In genomic region chr3:12972791-12973702, GRCh38 we compare ENCODE assay signal across 17 cellular contexts.
A peak's percentile ranks its signal among the peaks of the same experiment; 100 is the strongest.
DNase-seq lines count a peak whose midpoint lies in the region; ATAC-seq, FAIRE-seq and TF ChIP-seq lines count a peak whose summit lies in the region.
"Had no signal": no experiment of that assay in that cellular context is flagged by ENCODE, and none has a peak within 500 bp of the region (broad histone marks: within the 10 kb centered on the region; RNA-seq: fewer than 3 reads in every experiment).

No MANE protein-coding gene starts in this region.

- intact Hi-C loops in right lobe of liver (cut with DNase I) (no loop called here), HepG2 (cut with micrococcal nuclease; ENCODE audit: unreplicated experiment) (no loop called here), kidney (cut with DNase I) (no loop called here), dorsolateral prefrontal cortex (cut with DNase I) (no loop called here)

- H3K27ac Mint-ChIP-seq in T-cell (peak overlapping the region; percentile 34 to 41), neural progenitor cell (no peak overlapping the region)
- H3K27ac Mint-ChIP-seq: CD4-positive, alpha-beta T cell; H9 had no signal

- H3K36me3 ChIP-seq in right lobe of liver (no peaks in the 10 kb centered on the region), HepG2 (replicated peaks in 1 of 2; ENCODE audit: control insufficient read depth in 1 of 2, insufficient read depth in 2 of 2, low read length in 2 of 2) (no peaks in the 10 kb centered on the region; a peak in 1 of 5 replicates), kidney (ENCODE audit: control insufficient read depth in 1 of 2, insufficient read depth in 2 of 2, low read length in 2 of 2) (no peaks in the 10 kb centered on the region), neural progenitor cell (no peaks in the 10 kb centered on the region)

- H3K27me3 Mint-ChIP-seq in T-cell, result no peaks in the 10 kb centered on the region
- H3K27me3 Mint-ChIP-seq in neural progenitor cell (ENCODE audit: insufficient read depth, low read depth), result peaks cover 8% of the 10 kb centered on the region
- H3K27me3 Mint-ChIP-seq: CD4-positive, alpha-beta T cell had no signal

- H3K4me3 ChIP-seq in right lobe of liver (no peak overlapping the region), HepG2 (replicated peaks in 1 of 3; ENCODE audit: insufficient read depth in 1 of 3, low read depth in 2 of 3, low read length in 3 of 3) (no peak overlapping the region), kidney (ENCODE audit: low read length in 2 of 2) (no peak overlapping the region), dorsolateral prefrontal cortex (no peak overlapping the region), neural progenitor cell (no peak overlapping the region)

- TF ChIP-seq CTCF in right lobe of liver (IDR thresholded peaks at IDR 0.05) (no peak), HepG2 (CRISPR knock-in tag; IDR thresholded peaks at IDR 0.05) (no peak), kidney (IDR thresholded peaks at IDR 0.05; ENCODE audit: borderline replicate concordance, extremely low read depth, insufficient read depth) (no peak), dorsolateral prefrontal cortex (IDR thresholded peaks at IDR 0.05 in 54 of 56, conservative IDR thresholded peaks at IDR 0.05 in 2 of 56; ENCODE audit: low read depth in 1 of 56, partially characterized antibody in 56 of 56) (no peak), neural progenitor cell (IDR thresholded peaks at IDR 0.05) (no peak)

- H3K4me1 Mint-ChIP-seq in T-cell, result peaks cover 57 to 67% (median 63%) of the 10 kb centered on the region in 3 donors
- peaks cover 38% of the 10 kb centered on the region for H3K4me1 Mint-ChIP-seq in neural progenitor cell

- H3K36me3 Mint-ChIP-seq in T-cell, result peaks cover 13% of the 10 kb centered on the region
- no peaks in the 10 kb centered on the region for H3K36me3 Mint-ChIP-seq in neural progenitor cell

- peaks cover 12% of the 10 kb centered on the region for H3F3A ChIP-seq in neural progenitor cell (ENCODE audit: low read depth)

- no peak for FAIRE-seq in HepG2 (lab: Jason Lieb, UNC)
- no peak for FAIRE-seq in kidney (lab: Jason Lieb, UNC)
- FAIRE-seq: D721Med had no signal

- TF ChIP-seq EP300 in HepG2 (IDR thresholded peaks at IDR 0.05; ENCODE audit: low read depth in 2 of 2, low read length in 2 of 2) (no peak), HepG2 (CRISPR knock-in tag; IDR thresholded peaks at IDR 0.05; ENCODE audit: borderline replicate concordance) (no peak)

- H3K4me1 ChIP-seq in right lobe of liver, result peaks cover 0 to 12% (median 6%) of the 10 kb centered on the region in 4 donors
- H3K4me1 ChIP-seq in HepG2 (ENCODE audit: insufficient read depth, low read length), result peaks cover 49% of the 10 kb centered on the region
- peaks cover 2 to 7% of the 10 kb centered on the region in 2 donors for H3K4me1 ChIP-seq in kidney (ENCODE audit: control insufficient read depth in 1 of 2, insufficient read depth in 1 of 2, low read depth in 1 of 2, low read length in 2 of 2)
- H3K4me1 ChIP-seq in neural progenitor cell, result peaks cover 16% of the 10 kb centered on the region

- in situ Hi-C loops in HepG2 (cut with HindIII; ENCODE audit: extremely low pct_ligation_motif_present, low pct_unique_long_range_greater_than_20kb), result no loop called here

- H3K79me2 ChIP-seq in HepG2 (ENCODE audit: insufficient read depth, low read length), result peaks cover 3% of the 10 kb centered on the region
- no peaks in the 10 kb centered on the region for H3K79me2 ChIP-seq in neural progenitor cell (ENCODE audit: low read depth)

- H3K4me3 Mint-ChIP-seq in T-cell (no peak overlapping the region), neural progenitor cell (no peak overlapping the region)
- H3K4me3 Mint-ChIP-seq: CD4-positive, alpha-beta T cell; H9 had no signal

- WGBS in right lobe of liver (ENCODE audit: insufficient coverage, low coverage, low lambda C conversion rate, missing lambda C conversion rate), result 87% methylated on average over 8 of the region's 10 CpGs
- 82% methylated on average over 10 of the region's 10 CpGs for WGBS in HepG2 (ENCODE audit: low lambda C conversion rate)

- TF ChIP-seq POLR2A in right lobe of liver (IDR thresholded peaks at IDR 0.05) (no peak), HepG2 (IDR thresholded peaks at IDR 0.05; ENCODE audit: insufficient read depth in 1 of 2, low read depth in 2 of 2, low read length in 2 of 2) (no peak)

- H4K20me1 ChIP-seq in HepG2 (ENCODE audit: insufficient read depth, low read length), result no peaks in the 10 kb centered on the region
- H4K20me1 ChIP-seq in neural progenitor cell (ENCODE audit: low read depth), result peaks cover 10% of the 10 kb centered on the region

- H3K9me3 Mint-ChIP-seq in T-cell (no peaks in the 10 kb centered on the region), neural progenitor cell (no peaks in the 10 kb centered on the region)
- H3K9me3 Mint-ChIP-seq: CD4-positive, alpha-beta T cell; H9 had no signal

- H3K9me3 ChIP-seq in right lobe of liver (no peaks in the 10 kb centered on the region), HepG2 (ENCODE audit: low read length) (no peaks in the 10 kb centered on the region), kidney (ENCODE audit: control insufficient read depth in 1 of 2, low read length in 2 of 2) (no peaks in the 10 kb centered on the region), neural progenitor cell (ENCODE audit: low read depth) (no peaks in the 10 kb centered on the region)

- H2AFZ ChIP-seq in HepG2 (ENCODE audit: low read length) (no peak overlapping the region), neural progenitor cell (replicated peaks) (no peak overlapping the region)

- TF ChIP-seq RAD21 in HepG2 (CRISPR knock-in tag; IDR thresholded peaks at IDR 0.05), result no peak

- H3K9ac ChIP-seq in HepG2 (ENCODE audit: insufficient read depth, low read depth, low read length) (no peak overlapping the region), kidney (ENCODE audit: low read length in 2 of 2) (no peak overlapping the region), neural progenitor cell (no peak overlapping the region)

- no peak overlapping the region for H3K4me2 ChIP-seq in HepG2 (ENCODE audit: low read depth, low read length)
- no peak overlapping the region for H3K4me2 ChIP-seq in neural progenitor cell

- DNase-seq in right lobe of liver, result peak in 2 of 3 donors; percentile 5 to 33
- no peak for DNase-seq in HepG2 (ENCODE audit: low spot score)
- no peak for DNase-seq in T-cell
- peak; percentile 30 for DNase-seq in kidney
- DNase-seq in dorsolateral prefrontal cortex, result no peak
- DNase-seq in neural progenitor cell (ENCODE audit: low spot score), result no peak
- DNase-seq in activated CD4-positive, CD25-positive, alpha-beta regulatory T cell (lab: John Stamatoyannopoulos, UW), result no peak
- DNase-seq: AML-193; CD4-positive, alpha-beta T cell; GF-D8; H9; NCI-H1105; NCI-H187; NCI-H2171; NCI-H774 had no signal

- H3K27me3 ChIP-seq in right lobe of liver (no peaks in the 10 kb centered on the region), HepG2 (ENCODE audit: control insufficient read depth in 1 of 2, insufficient read depth in 2 of 2, low read length in 2 of 2) (no peaks in the 10 kb centered on the region), dorsolateral prefrontal cortex (no peaks in the 10 kb centered on the region), neural progenitor cell (peaks cover 6% of the 10 kb centered on the region)

- no TSS peak for BruUV-seq in HepG2 (replicated peaks; lab: Mats Ljungman, UMichigan)

- no peak for ATAC-seq in right lobe of liver
- no peak for ATAC-seq in HepG2
- no peak for ATAC-seq in T-cell (replicated peaks in 1 of 4)
- no peak for ATAC-seq in GM18502 (IDR thresholded peaks at IDR 0.05; ENCODE audit: poor library complexity, unreplicated experiment)

- POLR2A ChIA-PET in HepG2 (lab: Yijun Ruan, JAX), result interaction anchor here (1.0 kb wide), 1 partner anchor 8 kb away, joined by 3 read pairs; no protein-coding TSS in a partner anchor
- POLR2A ChIA-PET in T-cell (lab: Charles Lee), result no interaction called here

- no peak overlapping the region for H3K27ac ChIP-seq in right lobe of liver
- H3K27ac ChIP-seq in HepG2 (ENCODE audit: extremely low read length, insufficient read depth, low read length), result no peak overlapping the region
- H3K27ac ChIP-seq in kidney (ENCODE audit: low read depth in 2 of 2, low read length in 2 of 2), result no peak overlapping the region
- H3K27ac ChIP-seq in dorsolateral prefrontal cortex, result no peak overlapping the region
- no peak overlapping the region for H3K27ac ChIP-seq in neural progenitor cell

- CTCF ChIA-PET in HepG2 (lab: Yijun Ruan, JAX; ENCODE audit: low intra/inter-chr PET ratio, low total read pairs), result no interaction called here
- CTCF ChIA-PET in T-cell (lab: Charles Lee), result interaction anchor here in 1 of 2 donors (0.7 to 1.4 kb wide), 3 partner anchors 9 to 22 kb away, joined by 3 read pairs; no protein-coding TSS in a partner anchor

TF ChIP-seq in HepG2, 621 proteins besides CTCF, POLR2A, EP300 and RAD21 (continues in another document):
- TF ChIP-seq, protein P1, sequence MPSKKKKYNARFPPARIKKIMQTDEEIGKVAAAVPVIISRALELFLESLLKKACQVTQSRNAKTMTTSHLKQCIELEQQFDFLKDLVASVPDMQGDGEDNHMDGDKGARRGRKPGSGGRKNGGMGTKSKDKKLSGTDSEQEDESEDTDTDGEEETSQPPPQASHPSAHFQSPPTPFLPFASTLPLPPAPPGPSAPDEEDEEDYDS (CRISPR knock-in tag; IDR thresholded peaks at IDR 0.05), result no peak
- no peak for TF ChIP-seq ZKSCAN1 (IDR thresholded peaks at IDR 0.05; ENCODE audit: low read length)
- no peak for TF ChIP-seq RCOR2 (CRISPR knock-in tag; IDR thresholded peaks at IDR 0.05)
- no peak for TF ChIP-seq ZSCAN31 (CRISPR knock-in tag; IDR thresholded peaks at IDR 0.05; ENCODE audit: low read depth)
- no peak for TF ChIP-seq PHF8 (CRISPR knock-in tag; IDR thresholded peaks at IDR 0.05)
- TF ChIP-seq, protein P2, sequence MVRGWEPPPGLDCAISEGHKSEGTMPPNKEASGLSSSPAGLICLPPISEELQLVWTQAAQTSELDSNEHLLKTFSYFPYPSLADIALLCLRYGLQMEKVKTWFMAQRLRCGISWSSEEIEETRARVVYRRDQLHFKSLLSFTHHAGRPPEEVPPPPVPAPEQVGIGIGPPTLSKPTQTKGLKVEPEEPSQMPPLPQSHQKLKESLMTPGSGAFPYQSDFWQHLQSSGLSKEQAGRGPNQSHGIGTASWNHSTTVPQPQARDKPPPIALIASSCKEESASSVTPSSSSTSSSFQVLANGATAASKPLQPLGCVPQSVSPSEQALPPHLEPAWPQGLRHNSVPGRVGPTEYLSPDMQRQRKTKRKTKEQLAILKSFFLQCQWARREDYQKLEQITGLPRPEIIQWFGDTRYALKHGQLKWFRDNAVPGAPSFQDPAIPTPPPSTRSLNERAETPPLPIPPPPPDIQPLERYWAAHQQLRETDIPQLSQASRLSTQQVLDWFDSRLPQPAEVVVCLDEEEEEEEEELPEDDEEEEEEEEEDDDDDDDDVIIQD (CRISPR knock-in tag; IDR thresholded peaks at IDR 0.05; ENCODE audit: low read depth), result no peak
- no peak for TF ChIP-seq RFX1 (IDR thresholded peaks at IDR 0.05)
- TF ChIP-seq SP140L (CRISPR knock-in tag; IDR thresholded peaks at IDR 0.05; ENCODE audit: borderline replicate concordance), result no peak

Comparison
In these comparisons a context has a peak if more than half of its experiments do, and no peak if none do; other contexts are left out.
1. DNase-seq: peak in right lobe of liver (2 of 3) and kidney (single experiment); none in HepG2 (single experiment), T-cell (0 of 34), dorsolateral prefrontal cortex (0 of 10), neural progenitor cell (single experiment) and activated CD4-positive, CD25-positive, alpha-beta regulatory T cell (0 of 4).